Comparison of ENCODE assay signal across 17 cellular contexts in genomic region chr3:156252656-156253055, GRCh38.
"Had no signal": no experiment of that assay in that cellular context is flagged by ENCODE, and none has a peak within 500 bp of the region (broad histone marks: within the 10 kb centered on the region; RNA-seq: fewer than 3 reads in every experiment).

No MANE protein-coding gene starts in this region.

- ATAC-seq: activated T-cell treated with anti-CD3 and anti-CD28 coated beads, Interleukin-2, amount 50 U/mL, for 72 hours; left ventricle myocardium superior; mucosa of descending colon; naive thymus-derived CD4-positive, alpha-beta T cell; psoas muscle had no signal

- H3K9me3 ChIP-seq: adrenal gland, mucosa of descending colon, ovary, psoas muscle had no signal

- H3K4me3 ChIP-seq: adrenal gland, mucosa of descending colon, ovary, psoas muscle had no signal

- H3K4me1 ChIP-seq: adrenal gland, psoas muscle had no signal

- H3K27me3 ChIP-seq: adrenal gland, ovary had no signal

- H3K27ac ChIP-seq: adrenal gland, ovary, psoas muscle, VCaP had no signal

- H3K36me3 ChIP-seq: adrenal gland, ovary had no signal

- DNase-seq: activated CD4-positive, alpha-beta T cell treated with anti-CD3 and anti-CD28 coated beads for 1 hour; activated CD8-positive, alpha-beta memory T cell treated with anti-CD3 and anti-CD28 coated beads for 24 hours; activated CD8-positive, alpha-beta memory T cell treated with anti-CD3 and anti-CD28 coated beads, Interleukin-2, amount 50 U/mL, for 48 hours; activated effector memory CD4-positive, alpha-beta T cell treated with anti-CD3 and anti-CD28 coated beads, Interleukin-2, amount 50 U/mL, for 16 hours; activated T-cell treated with anti-CD3 and anti-CD28 coated beads, Interleukin-2, amount 50 U/mL, for 72 hours; adrenal gland; endodermal cell; erythroblast; kidney; left ventricle myocardium superior; mesenchymal stem cell; mucosa of descending colon; naive thymus-derived CD4-positive, alpha-beta T cell; ovary; psoas muscle; stimulated activated naive B cell treated with anti-CD40 and anti-IgM and Interleukin-4, amounts not matched to agents 10 μg/mL and 1 μg/mL and 100 μg/mL, for 72 hours had no signal
